Comparison of ENCODE assay signal across 9 cellular contexts in the genomic region with DNA sequence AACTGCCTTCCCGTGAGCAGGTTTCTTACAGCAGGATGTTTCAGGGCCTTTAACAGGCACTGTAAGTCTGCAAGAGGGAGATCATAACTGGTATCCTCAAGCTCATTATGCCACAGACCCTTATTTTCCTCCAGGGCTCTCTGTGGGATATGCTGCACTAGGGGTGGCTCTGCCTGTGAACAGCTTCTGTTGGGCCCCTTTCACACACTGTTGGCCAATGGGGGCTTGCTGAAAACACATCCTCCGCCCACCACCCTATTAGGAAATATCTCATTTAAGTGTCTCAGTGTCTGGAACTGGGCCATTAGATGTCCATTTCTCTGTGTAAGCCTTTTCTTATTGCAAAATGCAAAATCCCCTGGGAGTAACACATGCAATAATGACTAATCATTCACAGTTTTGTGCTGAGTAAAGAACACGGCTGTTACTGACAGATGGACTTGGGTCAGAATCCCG.
A peak's percentile ranks its signal among the peaks of the same experiment; 100 is the strongest.
DNase-seq lines count a peak whose midpoint lies in the region; ATAC-seq and TF ChIP-seq lines count a peak whose summit lies in the region.
"Had no signal": no experiment of that assay in that cellular context is flagged by ENCODE, and none has a peak within 500 bp of the region (broad histone marks: within the 10 kb centered on the region; RNA-seq: fewer than 3 reads in every experiment).

No MANE protein-coding gene starts in this region.

- H3K27me3 Mint-ChIP-seq in brain = no peaks in the 10 kb centered on the region

- H3K9me3 Mint-ChIP-seq in brain = peaks cover 25 to 37% (median 32%) of the 10 kb centered on the region in 5 experiments

- H3K4me1 Mint-ChIP-seq in brain = peaks cover 35% of the 10 kb centered on the region

- peak; percentile 16 for DNase-seq in NCI-H1694 (lab: John Stamatoyannopoulos, UW)
- DNase-seq in NCI-H1694 treated with DMSO at 0.1 percent for 48 hours (lab: John Stamatoyannopoulos, UW) = no peak
- DNase-seq in sciatic nerve (ENCODE audit: low spot score) = no peak
- DNase-seq in glomerular visceral epithelial cell (ENCODE audit: extremely low spot score) = no peak
- no peak for DNase-seq in globus pallidus (ENCODE audit: low spot score)

- peak overlapping the region; percentile 37 to 93 (median 73) for H3K27ac Mint-ChIP-seq in brain
- H3K27ac Mint-ChIP-seq: nephron had no signal

- intact Hi-C loops in sciatic nerve (cut with DNase I) = no loop called here

- ATAC-seq in HG03432 (IDR thresholded peaks at IDR 0.05; ENCODE audit: unreplicated experiment) = peak; percentile 47
- ATAC-seq in sciatic nerve = peak; percentile 71
- no peak for ATAC-seq in HG03095 (IDR thresholded peaks at IDR 0.05; ENCODE audit: unreplicated experiment)

- peak overlapping the region in 1 of 5 experiments; percentile 45 for H3K4me3 Mint-ChIP-seq in brain
- H3K4me3 Mint-ChIP-seq: nephron had no signal

- no peak for TF ChIP-seq CTCF in brain (conservative IDR thresholded peaks at IDR 0.05)

- H3K36me3 Mint-ChIP-seq in brain = peaks cover 13% of the 10 kb centered on the region
